In the genomic region with DNA sequence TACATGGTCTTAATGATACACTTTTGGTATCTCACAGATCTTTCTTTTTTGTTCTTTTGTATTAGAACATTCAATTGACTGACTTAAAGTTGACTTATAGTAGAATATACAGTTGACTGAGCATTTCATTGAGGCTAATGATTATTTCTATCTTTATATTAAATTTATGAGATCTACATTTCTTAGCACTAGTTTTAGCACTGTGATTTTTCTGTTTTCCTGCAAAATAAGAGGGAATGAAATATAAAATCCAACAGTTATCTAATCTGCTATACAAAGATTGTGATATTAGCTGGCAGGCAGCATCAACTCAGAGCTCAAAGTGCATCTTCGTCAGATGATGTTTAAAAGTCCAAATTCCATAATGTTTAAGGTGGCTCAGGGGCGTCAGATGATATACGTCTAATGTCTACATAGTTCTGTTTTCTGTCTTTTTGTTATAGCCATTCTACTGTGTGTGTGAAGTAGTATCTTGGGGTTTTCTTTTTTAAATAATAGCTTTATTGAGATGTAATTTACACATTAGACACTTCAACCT, we compare ENCODE assay signal across 7 cellular contexts.
"Had no signal": no experiment of that assay in that cellular context is flagged by ENCODE, and none has a peak within 500 bp of the region (broad histone marks: within the 10 kb centered on the region; RNA-seq: fewer than 3 reads in every experiment).

No MANE protein-coding gene starts in this region.

- H3K4me1 Mint-ChIP-seq: H9 had no signal

- H3K27ac ChIP-seq: GM23248 had no signal

- H3K36me3 Mint-ChIP-seq: IgD-negative memory B cell had no signal

- H3K4me3 Mint-ChIP-seq: H9, IgD-negative memory B cell had no signal

- H3K4me3 ChIP-seq: GM23248 had no signal

- H2AFZ ChIP-seq: GM23248 had no signal

- H3K9me3 Mint-ChIP-seq: H9 had no signal

- H3K27me3 Mint-ChIP-seq: IgD-negative memory B cell had no signal

- H3K27ac Mint-ChIP-seq: H9, IgD-negative memory B cell had no signal

- FAIRE-seq: H1, H54, HTR-8/SVneo had no signal

- H3K9ac ChIP-seq: GM23248 had no signal

- DNase-seq: H9, KBM-7 had no signal
